In the genomic region with DNA sequence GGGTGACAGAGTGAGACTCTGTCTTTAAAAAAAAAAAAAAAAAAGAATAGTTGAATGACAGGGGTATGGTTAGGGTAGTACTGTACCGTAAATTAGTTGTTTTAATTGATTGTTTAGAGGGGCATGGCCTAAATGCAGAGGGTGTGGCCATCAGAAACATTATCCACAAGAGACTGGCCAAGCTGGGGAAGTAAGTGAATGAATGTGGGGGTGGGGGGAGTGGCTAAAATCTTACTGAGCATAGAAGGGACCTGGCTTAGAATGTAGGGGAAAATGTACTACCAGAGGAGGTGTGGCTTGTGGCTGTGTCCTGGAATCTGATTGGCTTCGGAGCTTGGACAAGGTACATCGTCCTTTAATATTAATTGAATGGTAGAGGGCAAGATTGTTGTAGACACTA, we compare ENCODE assay signal across 32 cellular contexts.
"Had no signal": no experiment of that assay in that cellular context is flagged by ENCODE, and none has a peak within 500 bp of the region (broad histone marks: within the 10 kb centered on the region; RNA-seq: fewer than 3 reads in every experiment).

No MANE protein-coding gene starts in this region.

- H3K27me3 ChIP-seq: esophagus squamous epithelium, pancreas had no signal

- H3K4me3 Mint-ChIP-seq: activated B cell treated with CpG ODN at 0.5 μM for 24 hours; activated naive CD4-positive, alpha-beta T cell treated with anti-CD3 and anti-CD28 coated beads, Interleukin-2, amount 50 U/mL, for 24 hours; activated naive CD8-positive, alpha-beta T cell treated with anti-CD3 and anti-CD28 coated beads, Interleukin-2, amount 50 U/mL, for 24 hours; activated T-cell treated with anti-CD3 and anti-CD28 coated beads, Interleukin-2, amount 50 U/mL, for 4 hours; natural killer cell treated with Interleukin-12 subunit alpha and Interleukin-12 subunit beta and Interleukin-15 and Interleukin-18, amount 100 ng/mL, for 72 hours; stimulated activated effector memory CD8-positive, alpha-beta T cell treated with anti-CD3 and anti-CD28 coated beads, Interleukin-12 subunit alpha, Interleukin-12 subunit beta, amount 100 ng/mL, for 72 hours; stimulated activated naive CD8-positive, alpha-beta T cell treated with anti-CD3 and anti-CD28 coated beads, Interleukin-15, Interleukin-2, amounts not matched to agents 100 ng/mL and 50 ng/mL, for 24 hours had no signal

- H3K9me3 ChIP-seq: esophagus squamous epithelium, mucosa of descending colon, pancreas, prostate gland, thoracic aorta had no signal

- DNase-seq: activated B cell treated with CpG ODN at 0.5 μM for 24 hours; activated CD4-positive, alpha-beta T cell treated with anti-CD3 and anti-CD28 coated beads, Interleukin-2, amount 50 U/mL, for 4 hours; activated CD8-positive, alpha-beta memory T cell treated with anti-CD3 and anti-CD28 coated beads, Interleukin-2, amount 50 U/mL, for 48 hours; activated naive CD8-positive, alpha-beta T cell treated with anti-CD3 and anti-CD28 coated beads, Interleukin-2, amount 50 U/mL, for 24 hours; activated T-cell treated with anti-CD3 and anti-CD28 coated beads, Interleukin-2, amount 50 U/mL, for 4 hours; amygdala; dermis blood vessel endothelial cell; effector CD4-positive, alpha-beta T cell; esophagus squamous epithelium; left cardiac atrium; left ventricle myocardium superior; mucosa of descending colon; retina; stimulated activated CD4-positive, alpha-beta T cell treated with anti-CD3 and anti-CD28 coated beads, Interleukin-4, amount 100 ng/mL, for 24 hours; T-helper 2 cell; trophoblast cell had no signal

- H3K27ac Mint-ChIP-seq: activated B cell treated with CpG ODN at 0.5 μM for 24 hours; activated naive CD4-positive, alpha-beta T cell treated with anti-CD3 and anti-CD28 coated beads, Interleukin-2, amount 50 U/mL, for 24 hours; activated naive CD8-positive, alpha-beta T cell treated with anti-CD3 and anti-CD28 coated beads, Interleukin-2, amount 50 U/mL, for 24 hours; activated T-helper 2 cell treated with anti-CD3 and anti-CD28 coated beads, Interferon-gamma antibody, Interleukin-2, Interleukin-4, amounts not matched to agents 10 μg/mL and 5 μg/mL and 100 μg/mL, durations not matched to agents 14 hours and 24 hours and 36 hours; natural killer cell treated with Interleukin-12 subunit alpha and Interleukin-12 subunit beta and Interleukin-15 and Interleukin-18, amount 100 ng/mL, for 72 hours; stimulated activated effector memory CD8-positive, alpha-beta T cell treated with anti-CD3 and anti-CD28 coated beads, Interleukin-12 subunit alpha, Interleukin-12 subunit beta, amount 100 ng/mL, for 72 hours; stimulated activated naive CD8-positive, alpha-beta T cell treated with anti-CD3 and anti-CD28 coated beads, Interleukin-15, Interleukin-2, amounts not matched to agents 100 ng/mL and 50 ng/mL, for 24 hours had no signal

- FAIRE-seq: bronchial epithelial cell, colon, frontal cortex, keratinocyte, pancreas, urothelium cell line had no signal

- ATAC-seq: activated naive CD8-positive, alpha-beta T cell treated with anti-CD3 and anti-CD28 coated beads, Interleukin-2, amount 50 U/mL, for 24 hours; activated T-cell treated with anti-CD3 and anti-CD28 coated beads, Interleukin-2, amount 50 U/mL, for 4 hours; left cardiac atrium; left ventricle myocardium superior; mucosa of descending colon; natural killer cell treated with Interleukin-12 subunit alpha and Interleukin-12 subunit beta and Interleukin-15 and Interleukin-18, amount 100 ng/mL, for 72 hours; pancreas; sciatic nerve; stimulated activated effector memory CD8-positive, alpha-beta T cell treated with anti-CD3 and anti-CD28 coated beads, Interleukin-12 subunit alpha, Interleukin-12 subunit beta, amount 100 ng/mL, for 72 hours had no signal

- H3K4me3 ChIP-seq: esophagus squamous epithelium, mucosa of descending colon, pancreas, prostate gland, skin epidermis, thoracic aorta had no signal

- H3K27ac ChIP-seq: epithelial cell of prostate, esophagus squamous epithelium, pancreas, prostate gland, skin epidermis, thoracic aorta had no signal

- H3K9me3 Mint-ChIP-seq: activated B cell treated with CpG ODN at 0.5 μM for 24 hours; activated naive CD4-positive, alpha-beta T cell treated with anti-CD3 and anti-CD28 coated beads, Interleukin-2, amount 50 U/mL, for 24 hours; activated naive CD8-positive, alpha-beta T cell treated with anti-CD3 and anti-CD28 coated beads, Interleukin-2, amount 50 U/mL, for 24 hours; activated T-cell treated with anti-CD3 and anti-CD28 coated beads, Interleukin-2, amount 50 U/mL, for 4 hours; activated T-helper 2 cell treated with anti-CD3 and anti-CD28 coated beads, Interferon-gamma antibody, Interleukin-2, Interleukin-4, amounts not matched to agents 10 μg/mL and 5 μg/mL and 100 μg/mL, durations not matched to agents 14 hours and 24 hours and 36 hours; natural killer cell treated with Interleukin-12 subunit alpha and Interleukin-12 subunit beta and Interleukin-15 and Interleukin-18, amount 100 ng/mL, for 72 hours; stimulated activated effector memory CD8-positive, alpha-beta T cell treated with anti-CD3 and anti-CD28 coated beads, Interleukin-12 subunit alpha, Interleukin-12 subunit beta, amount 100 ng/mL, for 72 hours; stimulated activated naive CD8-positive, alpha-beta T cell treated with anti-CD3 and anti-CD28 coated beads, Interleukin-15, Interleukin-2, amounts not matched to agents 100 ng/mL and 50 ng/mL, for 24 hours had no signal

- H3K27me3 Mint-ChIP-seq: activated B cell treated with CpG ODN at 0.5 μM for 24 hours; activated naive CD4-positive, alpha-beta T cell treated with anti-CD3 and anti-CD28 coated beads, Interleukin-2, amount 50 U/mL, for 24 hours; natural killer cell treated with Interleukin-12 subunit alpha and Interleukin-12 subunit beta and Interleukin-15 and Interleukin-18, amount 100 ng/mL, for 72 hours; stimulated activated naive CD8-positive, alpha-beta T cell treated with anti-CD3 and anti-CD28 coated beads, Interleukin-15, Interleukin-2, amounts not matched to agents 100 ng/mL and 50 ng/mL, for 24 hours had no signal

- H3K36me3 ChIP-seq: pancreas, prostate gland, thoracic aorta had no signal
